ENCODE assay signal across 8 cellular contexts in the genomic region with DNA sequence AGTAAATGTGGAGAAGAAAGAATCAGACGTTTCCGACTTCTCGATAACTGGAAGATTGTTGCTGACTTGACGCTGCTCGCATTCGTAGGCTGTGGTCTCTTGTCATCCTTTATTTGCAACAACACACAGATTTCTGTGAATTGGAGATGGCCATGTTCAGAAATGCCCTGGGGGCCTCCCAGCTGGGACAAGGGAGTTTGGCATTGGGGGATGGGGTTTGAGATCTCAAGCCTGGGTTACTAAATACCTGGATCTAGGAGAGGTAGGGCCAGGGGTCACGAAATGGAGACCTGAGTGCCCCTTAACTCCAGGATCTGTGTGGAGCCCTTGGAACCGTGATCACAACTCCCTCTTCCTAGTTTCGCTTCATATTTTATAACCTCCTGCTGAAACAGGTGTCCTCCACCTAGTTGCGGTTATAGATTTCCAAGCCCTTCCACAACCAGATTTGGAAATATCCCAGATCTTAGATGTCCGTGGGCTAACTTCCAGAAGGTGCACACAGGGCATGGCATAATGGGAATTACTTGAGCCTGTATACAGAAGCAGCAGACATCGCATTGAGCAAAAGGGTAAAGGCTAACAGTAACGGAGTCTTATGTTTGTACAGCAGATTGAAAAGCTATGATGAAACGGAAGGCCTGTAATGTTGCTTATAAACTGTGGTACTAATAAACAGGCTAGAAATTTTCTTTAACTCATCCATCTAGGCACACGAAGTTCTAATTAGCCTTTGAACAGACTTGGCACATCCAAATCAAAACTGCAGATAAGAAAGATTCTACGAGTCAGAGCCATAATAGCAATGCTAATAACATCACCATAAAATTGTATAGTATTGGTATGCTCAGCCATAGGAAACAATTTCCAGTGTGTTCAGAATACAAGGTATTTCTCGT. TPM values are rescaled to one million over a fixed set of nuclear protein-coding genes. Genes with fewer than 3 reads are reported as not detected.
DNase-seq lines count a peak whose midpoint lies in the region; ATAC-seq, FAIRE-seq and TF ChIP-seq lines count a peak whose summit lies in the region.

No MANE protein-coding gene starts in this region.

- H3K4me3 ChIP-seq in AG04449 (ENCODE audit: low read depth, low read length), result peak overlapping the region; percentile 66
- H3K4me3 ChIP-seq in breast epithelium, result peak overlapping the region; percentile 65 to 91 (median 89)
- peak overlapping the region; percentile 62 for H3K4me3 ChIP-seq in kidney epithelial cell (ENCODE audit: low read depth, low read length)

- peak overlapping the region; percentile 98 for H3K27ac ChIP-seq in breast epithelium

- H3K36me3 ChIP-seq in breast epithelium (no peaks in the 10 kb centered on the region), kidney epithelial cell (ENCODE audit: control insufficient read depth, insufficient read depth, low read length) (no peaks in the 10 kb centered on the region)

- H3K9me3 ChIP-seq in breast epithelium, result no peaks in the 10 kb centered on the region

- H3K27me3 ChIP-seq in breast epithelium (no peaks in the 10 kb centered on the region), kidney epithelial cell (ENCODE audit: control insufficient read depth, insufficient read depth, low read length) (no peaks in the 10 kb centered on the region)

- intact Hi-C loops in breast epithelium (cut with DNase I; ENCODE audit: low total_unique reads), result no loop called here

- no peaks in the 10 kb centered on the region for H3K36me3 Mint-ChIP-seq in progenitor cell of endocrine pancreas (ENCODE audit: insufficient read depth)

- no peaks in the 10 kb centered on the region for H3K9me3 Mint-ChIP-seq in progenitor cell of endocrine pancreas (ENCODE audit: low read depth)

- TF ChIP-seq POLR2A in breast epithelium (IDR thresholded peaks at IDR 0.05), result no peak

- POLR2A ChIA-PET in AG04449 (lab: Yijun Ruan, JAX), result no interaction called here

- peaks cover 0 to 4% of the 10 kb centered on the region in 2 donors for H3K4me1 ChIP-seq in breast epithelium

- TF ChIP-seq CTCF in AG04449 (IDR thresholded peaks at IDR 0.05; ENCODE audit: insufficient read depth, low read length, missing control alignments) (no peak), breast epithelium (IDR thresholded peaks at IDR 0.05) (no peak), kidney epithelial cell (IDR thresholded peaks at IDR 0.05; ENCODE audit: insufficient read depth, low read length, poor library complexity, severe bottlenecking) (no peak), progenitor cell of endocrine pancreas (IDR thresholded peaks at IDR 0.05; ENCODE audit: unreplicated experiment) (no peak)

- CTCF ChIA-PET in AG04449 (lab: Yijun Ruan, JAX), result interaction anchor here (1.1 to 2.2 kb wide), 3 partner anchors 22 to 47 kb away, joined by 3 to 8 read pairs (median 4); no protein-coding TSS in a partner anchor

- no peak for DNase-seq in AG04449 (ENCODE audit: low read depth, low spot score)
- peak; percentile 7 for DNase-seq in GM19239 (ENCODE audit: insufficient read length, low spot score)
- peak; percentile 40 for DNase-seq in SK-MEL-5 (ENCODE audit: low read depth, low spot score)
- DNase-seq in breast epithelium (ENCODE audit: low spot score in 2 of 2), result peak in 1 of 2 donors; percentile 43
- no peak for DNase-seq in kidney epithelial cell (ENCODE audit: low read depth)
- DNase-seq in stimulated activated naive CD4-positive, alpha-beta T cell (lab: John Stamatoyannopoulos, UW), result peak in 5 of 6 experiments; percentile 6 to 59 (median 33)
- no peak for DNase-seq in progenitor cell of endocrine pancreas (ENCODE audit: low spot score, unreplicated experiment)

- ATAC-seq in GM18520 (IDR thresholded peaks at IDR 0.05; ENCODE audit: unreplicated experiment), result no peak

- H3K4me3 Mint-ChIP-seq in progenitor cell of endocrine pancreas (ENCODE audit: low read depth), result no peak overlapping the region

- H3K4me1 Mint-ChIP-seq in progenitor cell of endocrine pancreas (ENCODE audit: low read depth), result peaks cover 18% of the 10 kb centered on the region

- FAIRE-seq in GM19239 (lab: Jason Lieb, UNC), result peak; percentile 11

- in situ Hi-C loops in SK-MEL-5 (cut with HindIII; ENCODE audit: low pct_unique_long_range_greater_than_20kb, low sequenced_read_pairs), result no loop called here

- H3K27me3 Mint-ChIP-seq in progenitor cell of endocrine pancreas, result no peaks in the 10 kb centered on the region

- no peak overlapping the region for H3K27ac Mint-ChIP-seq in progenitor cell of endocrine pancreas

RNA-seq across cellular contexts. Expression of a gene that starts 1.0 kb away (rescaled TPM):
- 9.0 and 10.4 TPM in 2 replicates for total RNA-seq in SK-MEL-5 (2014; rRNA removed; shearing (Covaris generic))
- polyA plus RNA-seq in SK-MEL-5 (2015; cell fraction: cytosol; rRNA removed), result 8.0 and 10.8 TPM in 2 replicates
- polyA plus RNA-seq in SK-MEL-5 (2015; cell fraction: nucleus; rRNA removed), result 5.2 and 5.8 TPM in 2 replicates
- total RNA-seq in breast epithelium (10 to 100 TPM; 19.7 to 38.9 (median 28.5) TPM), kidney epithelial cell (11.3 and 12.9 TPM in 2 replicates), progenitor cell of endocrine pancreas (20.8 and 22.3 TPM in 2 replicates)

RNA-seq across cellular contexts. Expression of a gene that starts 48.6 kb away (rescaled TPM):
- 137 and 151 TPM in 2 replicates for total RNA-seq in SK-MEL-5 (2014; rRNA removed; shearing (Covaris generic))
- polyA plus RNA-seq in SK-MEL-5 (2015; cell fraction: cytosol; rRNA removed), result 131 and 149 TPM in 2 replicates
- 38.0 and 46.6 TPM in 2 replicates for polyA plus RNA-seq in SK-MEL-5 (2015; cell fraction: nucleus; rRNA removed)
- total RNA-seq in breast epithelium, result 100 to 1,000 TPM in 2 of 3 donors, 10 to 100 TPM in 1; 98.0 to 140 (median 140) TPM
- 110 and 149 TPM in 2 replicates for total RNA-seq in kidney epithelial cell
- total RNA-seq in progenitor cell of endocrine pancreas, result 99.2 and 110 TPM in 2 replicates

RNA-seq across cellular contexts. Expression of a gene that starts 49.4 kb away (rescaled TPM):
- 94.7 and 94.8 TPM in 2 replicates for total RNA-seq in SK-MEL-5 (2014; rRNA removed; shearing (Covaris generic))
- polyA plus RNA-seq in SK-MEL-5 (2015; cell fraction: cytosol; rRNA removed), result 49.2 and 66.7 TPM in 2 replicates
- 27.6 and 46.6 TPM in 2 replicates for polyA plus RNA-seq in SK-MEL-5 (2015; cell fraction: nucleus; rRNA removed)
- 10 to 100 TPM; 44.6 to 68.5 (median 48.6) TPM for total RNA-seq in breast epithelium
- total RNA-seq in kidney epithelial cell, result 43.4 and 43.6 TPM in 2 replicates
- 70.1 and 71.0 TPM in 2 replicates for total RNA-seq in progenitor cell of endocrine pancreas

Comparison
In these comparisons a context has a peak if more than half of its experiments do, and no peak if none do; other contexts are left out.
1. DNase-seq: peak in GM19239 (single experiment), SK-MEL-5 (single experiment) and stimulated activated naive CD4-positive, alpha-beta T cell (5 of 6); none in AG04449 (single experiment), kidney epithelial cell (single experiment) and progenitor cell of endocrine pancreas (single experiment).
2. Peak in every context shown above with its lines, with median percentiles within 50 percentile points of each other: H3K4me3 ChIP-seq.